ENCODE assay signal across 24 cellular contexts in genomic region chr2:70101174-70101573, GRCh38.
"Had no signal": no experiment of that assay in that cellular context is flagged by ENCODE, and none has a peak within 500 bp of the region (broad histone marks: within the 10 kb centered on the region; RNA-seq: fewer than 3 reads in every experiment).

No MANE protein-coding gene starts in this region.

- H3K27ac Mint-ChIP-seq: activated CD4-positive, alpha-beta memory T cell treated with anti-CD3 and anti-CD28 coated beads, Interleukin-2, amount 10 ng/mL, durations not matched to agents 7 days and 5 days; activated CD4-positive, alpha-beta T cell treated with anti-CD3 and anti-CD28 coated beads for 36 hours; activated naive CD4-positive, alpha-beta T cell treated with anti-CD3 and anti-CD28 coated beads, Interleukin-2, amount 10 ng/mL, durations not matched to agents 7 days and 5 days; activated T-helper 17 cell treated with anti-CD3 and anti-CD28 coated beads, Interleukin-2, amount 50 U/mL, for 72 hours had no signal

- H3K36me3 Mint-ChIP-seq: activated naive CD4-positive, alpha-beta T cell treated with anti-CD3 and anti-CD28 coated beads, Interleukin-2, amount 10 ng/mL, durations not matched to agents 7 days and 5 days had no signal

- H3K4me3 Mint-ChIP-seq: activated CD4-positive, alpha-beta memory T cell treated with anti-CD3 and anti-CD28 coated beads, Interleukin-2, amount 10 ng/mL, durations not matched to agents 7 days and 5 days; activated CD4-positive, alpha-beta T cell treated with anti-CD3 and anti-CD28 coated beads for 36 hours; activated naive CD4-positive, alpha-beta T cell treated with anti-CD3 and anti-CD28 coated beads, Interleukin-2, amount 10 ng/mL, durations not matched to agents 7 days and 5 days; activated T-helper 17 cell treated with anti-CD3 and anti-CD28 coated beads, Interleukin-2, amount 50 U/mL, for 72 hours; brain; central memory CD8-positive, alpha-beta T cell had no signal

- H3K27me3 Mint-ChIP-seq: activated CD4-positive, alpha-beta memory T cell treated with anti-CD3 and anti-CD28 coated beads, Interleukin-2, amount 10 ng/mL, durations not matched to agents 7 days and 5 days; activated CD4-positive, alpha-beta T cell treated with anti-CD3 and anti-CD28 coated beads for 36 hours; activated naive CD4-positive, alpha-beta T cell treated with anti-CD3 and anti-CD28 coated beads, Interleukin-2, amount 10 ng/mL, durations not matched to agents 7 days and 5 days; activated T-helper 17 cell treated with anti-CD3 and anti-CD28 coated beads, Interleukin-2, amount 50 U/mL, for 72 hours; brain; central memory CD8-positive, alpha-beta T cell had no signal

- H3K27ac ChIP-seq: VCaP had no signal

- ATAC-seq: activated CD4-positive, alpha-beta T cell treated with anti-CD3 and anti-CD28 coated beads for 36 hours; activated T-helper 17 cell treated with anti-CD3 and anti-CD28 coated beads, Interleukin-2, amount 50 U/mL, for 72 hours had no signal

- H3K9me3 Mint-ChIP-seq: activated CD4-positive, alpha-beta memory T cell treated with anti-CD3 and anti-CD28 coated beads, Interleukin-2, amount 10 ng/mL, durations not matched to agents 7 days and 5 days; activated naive CD4-positive, alpha-beta T cell treated with anti-CD3 and anti-CD28 coated beads, Interleukin-2, amount 10 ng/mL, durations not matched to agents 7 days and 5 days; activated T-helper 17 cell treated with anti-CD3 and anti-CD28 coated beads, Interleukin-2, amount 50 U/mL, for 72 hours; central memory CD8-positive, alpha-beta T cell had no signal

- DNase-seq: activated CD4-positive, alpha-beta memory T cell treated with anti-CD3 and anti-CD28 coated beads, Interleukin-2, amount 10 ng/mL, durations not matched to agents 7 days and 5 days; activated CD4-positive, alpha-beta T cell treated with anti-CD3 and anti-CD28 coated beads for 36 hours; activated CD4-positive, alpha-beta T cell treated with anti-CD3 and anti-CD28 coated beads, Interleukin-2, amount 50 U/mL, for 1 hour; activated gamma-delta T cell; activated naive CD4-positive, alpha-beta T cell treated with anti-CD3 and anti-CD28 coated beads, Interleukin-2, amount 10 ng/mL, durations not matched to agents 7 days and 5 days; activated T-cell treated with anti-CD3 and anti-CD28 coated beads for 4 hours; activated T-cell treated with anti-CD3 and anti-CD28 coated beads, Interleukin-2, amount 50 U/mL, for 48 hours; amygdala; MM.1S; NCI-H1105; NCI-H1436; NCI-H1694 treated with DMSO at 0.1 percent for 48 hours; NCI-H2029 treated with DMSO at 0.1 percent for 48 hours; NCI-H345; NCI-H510A; NCI-H526 treated with DMSO at 0.1 percent for 48 hours; NCI-H82; SIG-M5; T-helper 1 cell had no signal

- FAIRE-seq: astrocyte had no signal
